ENCODE assay signal across 8 cellular contexts in the genomic region with DNA sequence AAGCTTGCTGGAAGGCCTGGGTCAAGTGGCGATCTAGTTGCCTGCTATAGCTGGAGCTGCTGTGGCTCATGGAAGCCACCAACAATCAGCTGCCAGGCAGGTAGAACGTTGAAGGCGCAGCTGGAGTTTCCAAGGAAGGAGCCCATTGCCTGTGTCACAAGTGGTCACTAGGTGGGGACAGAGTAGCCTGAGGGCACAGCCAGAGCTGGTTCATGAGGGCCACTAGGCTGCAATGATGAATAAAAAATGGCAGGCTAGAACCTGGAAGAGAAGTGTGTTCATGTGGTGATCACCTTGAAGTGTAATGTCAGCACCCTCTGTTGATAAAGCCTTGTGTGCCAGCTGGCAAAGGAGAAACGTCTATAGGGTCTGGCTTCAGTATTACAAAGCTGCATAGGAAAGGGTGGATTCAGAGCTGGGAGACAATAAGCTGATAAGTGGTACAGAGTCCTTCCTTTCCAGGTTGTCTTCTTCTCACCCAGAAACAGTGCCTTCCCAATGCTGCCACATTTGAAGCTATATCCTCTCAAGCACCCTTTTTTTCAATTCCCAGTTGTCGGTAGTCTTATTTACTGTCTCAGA.
A peak's percentile ranks its signal among the peaks of the same experiment; 100 is the strongest.
DNase-seq lines count a peak whose midpoint lies in the region; ATAC-seq, FAIRE-seq and TF ChIP-seq lines count a peak whose summit lies in the region.

No MANE protein-coding gene starts in this region.

- peaks cover 5% of the 10 kb centered on the region for H3K4me1 Mint-ChIP-seq in MCF 10A (ENCODE audit: insufficient read depth, unreplicated experiment)

- peaks cover 51% of the 10 kb centered on the region for H3K27me3 Mint-ChIP-seq in MCF 10A (ENCODE audit: insufficient read depth, unreplicated experiment)

- H3K4me1 ChIP-seq in kidney (ENCODE audit: control insufficient read depth in 1 of 2, insufficient read depth in 1 of 2, low read depth in 1 of 2, low read length in 2 of 2) = no peaks in the 10 kb centered on the region

- ATAC-seq in GM21723 (IDR thresholded peaks at IDR 0.05; ENCODE audit: unreplicated experiment) = peak; percentile 96

- peak; percentile 45 for FAIRE-seq in G401.6 (lab: Jason Lieb, UNC)
- no peak for FAIRE-seq in kidney (lab: Jason Lieb, UNC)

- H3K27ac Mint-ChIP-seq in MCF 10A (ENCODE audit: low read depth, unreplicated experiment) = no peak overlapping the region

- TF ChIP-seq POLR2A in lower leg skin (IDR thresholded peaks at IDR 0.05) = no peak

- H3K9ac ChIP-seq in kidney (ENCODE audit: low read length in 2 of 2) = no peak overlapping the region

- POLR2A ChIA-PET in RWPE1 (lab: Yijun Ruan, JAX; ENCODE audit: low non-redundant PET) (no interaction called here), MCF 10A (lab: Yijun Ruan, JAX) (interaction anchor here (0.7 to 0.9 kb wide), 2 partner anchors 120 to 263 kb away, joined by 3 read pairs; no protein-coding TSS in a partner anchor)

- CTCF ChIA-PET in RWPE1 (lab: Yijun Ruan, JAX) = interaction anchor here (0.5 to 1.8 kb wide), 19 partner anchors 9 to 307 kb away, joined by 3 to 16 read pairs (median 4); no protein-coding TSS in a partner anchor
- CTCF ChIA-PET in MCF 10A (lab: Yijun Ruan, JAX) = interaction anchor here (0.5 to 2.1 kb wide), 36 partner anchors 10 to 805 kb away, joined by 3 to 19 read pairs (median 4); no protein-coding TSS in a partner anchor

- intact Hi-C loops in MCF 10A (cut with micrococcal nuclease) (loop anchor here (1.0 to 5.0 kb wide), 3 partner anchors 85 to 299 kb away; no protein-coding TSS in a partner anchor), kidney (cut with DNase I) (no loop called here), lower leg skin (cut with DNase I; ENCODE audit: low total_unique reads) (no loop called here)

- H3K9me3 Mint-ChIP-seq in MCF 10A (ENCODE audit: unreplicated experiment) = no peaks in the 10 kb centered on the region

- DNase-seq in Kasumi-1 (lab: John Stamatoyannopoulos, UW) (peak; percentile 5 to 18), RWPE1 (ENCODE audit: low spot score) (peak; percentile 64), MCF 10A (ENCODE audit: unreplicated experiment) (peak; percentile 80), kidney (no peak), lower leg skin (ENCODE audit: low spot score in 2 of 2) (no peak)
- peak; percentile 47 to 48 for DNase-seq in stimulated activated CD4-positive, alpha-beta T cell treated with anti-CD3 and anti-CD28 coated beads, Interleukin-4, amount 100 ng/mL, for 48 hours (ENCODE audit: low read depth in 2 of 2)

- H3K4me3 ChIP-seq in kidney (ENCODE audit: low read length in 2 of 2) (no peak overlapping the region), lower leg skin (ENCODE audit: low read depth, poor library complexity, severe bottlenecking) (no peak overlapping the region)

- no peak overlapping the region for H3K27ac ChIP-seq in RWPE1
- no peak overlapping the region for H3K27ac ChIP-seq in kidney (ENCODE audit: low read depth in 2 of 2, low read length in 2 of 2)

- peak; percentile 70 for TF ChIP-seq CTCF in RWPE1 (conservative IDR thresholded peaks at IDR 0.05; ENCODE audit: low read depth)
- peak; percentile 67 for TF ChIP-seq CTCF in MCF 10A (IDR thresholded peaks at IDR 0.05; ENCODE audit: unreplicated experiment)
- TF ChIP-seq CTCF in kidney (IDR thresholded peaks at IDR 0.05; ENCODE audit: borderline replicate concordance, extremely low read depth, insufficient read depth) = peak; percentile 59
- TF ChIP-seq CTCF in lower leg skin (IDR thresholded peaks at IDR 0.05) = no peak

- H3K4me3 Mint-ChIP-seq in MCF 10A (ENCODE audit: unreplicated experiment) = no peak overlapping the region

- WGBS in lower leg skin, 2 donors = 58 to 64% methylated on average over 5 of the region's 5 CpGs

- no peaks in the 10 kb centered on the region for H3K36me3 Mint-ChIP-seq in MCF 10A (ENCODE audit: insufficient read depth, unreplicated experiment)

- H3K36me3 ChIP-seq in kidney (ENCODE audit: control insufficient read depth in 1 of 2, insufficient read depth in 2 of 2, low read length in 2 of 2) = no peaks in the 10 kb centered on the region

- no peaks in the 10 kb centered on the region for H3K9me3 ChIP-seq in kidney (ENCODE audit: control insufficient read depth in 1 of 2, low read length in 2 of 2)

- no TSS peak for BruUV-seq in MCF 10A (replicated peaks; lab: Mats Ljungman, UMichigan)

Comparison
In these comparisons a context has a peak if more than half of its experiments do, and no peak if none do; other contexts are left out.
1. DNase-seq: peak in Kasumi-1 (2 of 2), RWPE1 (single experiment), MCF 10A (single experiment) and stimulated activated CD4-positive, alpha-beta T cell treated with anti-CD3 and anti-CD28 coated beads, Interleukin-4, amount 100 ng/mL, for 48 hours (2 of 2); none in kidney (single experiment) and lower leg skin (0 of 2).
2. CTCF ChIP-seq: peak in RWPE1 (single experiment), MCF 10A (single experiment) and kidney (single experiment); none in lower leg skin (0 of 3).